Comparison of ENCODE assay signal across 27 cellular contexts in genomic region chr16:935684-936083, GRCh38. TPM values are rescaled to one million over a fixed set of nuclear protein-coding genes. Genes with fewer than 3 reads are reported as not detected.
DNase-seq lines count a peak whose midpoint lies in the region; ATAC-seq lines count a peak whose summit lies in the region.
"Had no signal": no experiment of that assay in that cellular context is flagged by ENCODE, and none has a peak within 500 bp of the region (broad histone marks: within the 10 kb centered on the region; RNA-seq: fewer than 3 reads in every experiment).

No MANE protein-coding gene starts in this region.

- ATAC-seq in activated naive CD8-positive, alpha-beta T cell treated with anti-CD3 and anti-CD28 coated beads, Interleukin-2, amount 50 U/mL, for 24 hours = peak; percentile 53
- ATAC-seq in stimulated activated effector memory CD8-positive, alpha-beta T cell treated with anti-CD3 and anti-CD28 coated beads, Interleukin-12 subunit alpha, Interleukin-12 subunit beta, amount 100 ng/mL, for 72 hours = no peak

- DNase-seq in stimulated activated CD4-positive, alpha-beta T cell treated with anti-CD3 and anti-CD28 coated beads, Interleukin-2, amount 100 ng/mL, for 4 hours (ENCODE audit: low read depth) = peak; percentile 4
- DNase-seq in stimulated activated CD4-positive, alpha-beta T cell treated with anti-CD3 and anti-CD28 coated beads, Interleukin-12 subunit alpha, Interleukin-12 subunit beta, amount 100 ng/mL, for 4 hours = no peak
- peak; percentile 40 for DNase-seq in activated naive CD8-positive, alpha-beta T cell treated with anti-CD3 and anti-CD28 coated beads, Interleukin-2, amount 50 U/mL, for 24 hours
- no peak for DNase-seq in stimulated activated effector memory CD8-positive, alpha-beta T cell treated with anti-CD3 and anti-CD28 coated beads, Interleukin-12 subunit alpha, Interleukin-12 subunit beta, amount 100 ng/mL, for 72 hours (ENCODE audit: low spot score in 2 of 2)
- no peak for DNase-seq in H4 (ENCODE audit: low spot score)
- DNase-seq in ureter (ENCODE audit: low spot score) = no peak
- DNase-seq in NCI-H2196 treated with DMSO at 0.1 percent for 48 hours (lab: John Stamatoyannopoulos, UW; ENCODE audit: unreplicated experiment) = no peak
- DNase-seq: C1 segment of cervical spinal cord, Calu3, DMS79 treated with DMSO at 0.1 percent for 48 hours, GF-D8, GOT3, HCEC 1CT, IMR-90, KG1, MG63, NCI-H1105 treated with DMSO at 0.1 percent for 48 hours, NCI-H146, NCI-H1930, NCI-H2107, NCI-H446 treated with DMSO at 0.1 percent for 48 hours, NCI-H526, NCI-H82, PC-9, Right ventricle myocardium superior, RPMI8226 had no signal

- peak overlapping the region; percentile 41 for H3K27ac Mint-ChIP-seq in activated naive CD8-positive, alpha-beta T cell treated with anti-CD3 and anti-CD28 coated beads, Interleukin-2, amount 50 U/mL, for 24 hours
- H3K27ac Mint-ChIP-seq in stimulated activated effector memory CD8-positive, alpha-beta T cell treated with anti-CD3 and anti-CD28 coated beads, Interleukin-12 subunit alpha, Interleukin-12 subunit beta, amount 100 ng/mL, for 72 hours = peak overlapping the region; percentile 70

- no peak overlapping the region for H3K4me3 Mint-ChIP-seq in activated naive CD8-positive, alpha-beta T cell treated with anti-CD3 and anti-CD28 coated beads, Interleukin-2, amount 50 U/mL, for 24 hours
- H3K4me3 Mint-ChIP-seq in stimulated activated effector memory CD8-positive, alpha-beta T cell treated with anti-CD3 and anti-CD28 coated beads, Interleukin-12 subunit alpha, Interleukin-12 subunit beta, amount 100 ng/mL, for 72 hours = no peak overlapping the region
- H3K4me3 Mint-ChIP-seq: CD8-positive, alpha-beta memory T cell had no signal

- peaks cover 3% of the 10 kb centered on the region for H3K36me3 Mint-ChIP-seq in activated naive CD8-positive, alpha-beta T cell treated with anti-CD3 and anti-CD28 coated beads, Interleukin-2, amount 50 U/mL, for 24 hours (ENCODE audit: low read depth)
- peaks cover 21% of the 10 kb centered on the region for H3K36me3 Mint-ChIP-seq in stimulated activated effector memory CD8-positive, alpha-beta T cell treated with anti-CD3 and anti-CD28 coated beads, Interleukin-12 subunit alpha, Interleukin-12 subunit beta, amount 100 ng/mL, for 72 hours

- peaks cover 12% of the 10 kb centered on the region for H3K4me1 Mint-ChIP-seq in activated naive CD8-positive, alpha-beta T cell treated with anti-CD3 and anti-CD28 coated beads, Interleukin-2, amount 50 U/mL, for 24 hours
- H3K4me1 Mint-ChIP-seq in stimulated activated effector memory CD8-positive, alpha-beta T cell treated with anti-CD3 and anti-CD28 coated beads, Interleukin-12 subunit alpha, Interleukin-12 subunit beta, amount 100 ng/mL, for 72 hours = peaks cover 5% of the 10 kb centered on the region

- H3K9me3 Mint-ChIP-seq in activated naive CD8-positive, alpha-beta T cell treated with anti-CD3 and anti-CD28 coated beads, Interleukin-2, amount 50 U/mL, for 24 hours = no peaks in the 10 kb centered on the region
- H3K9me3 Mint-ChIP-seq in stimulated activated effector memory CD8-positive, alpha-beta T cell treated with anti-CD3 and anti-CD28 coated beads, Interleukin-12 subunit alpha, Interleukin-12 subunit beta, amount 100 ng/mL, for 72 hours = no peaks in the 10 kb centered on the region
- H3K9me3 Mint-ChIP-seq: CD8-positive, alpha-beta memory T cell had no signal

- no peaks in the 10 kb centered on the region for H3K27me3 Mint-ChIP-seq in activated naive CD8-positive, alpha-beta T cell treated with anti-CD3 and anti-CD28 coated beads, Interleukin-2, amount 50 U/mL, for 24 hours
- H3K27me3 Mint-ChIP-seq: CD8-positive, alpha-beta memory T cell had no signal

RNA-seq across cellular contexts. Expression of gene LMF1, which starts 35.1 kb away (rescaled TPM):
- total RNA-seq in H4 (2014; rRNA removed; shearing (Covaris generic)) = 31.1 and 39.9 TPM in 2 replicates
- 32.1 TPM for total RNA-seq in ureter

RNA-seq across cellular contexts. Expression of gene SOX8, which starts 45.9 kb away (rescaled TPM):
- total RNA-seq in H4 (2014; rRNA removed; shearing (Covaris generic)) = 0.12 and 0.35 TPM in 2 replicates
- total RNA-seq in ureter = 0.73 TPM
- total RNA-seq: PC-9 had no signal

Comparison
In these comparisons a context has a peak if more than half of its experiments do, and no peak if none do; other contexts are left out.
1. DNase-seq: peak in stimulated activated CD4-positive, alpha-beta T cell treated with anti-CD3 and anti-CD28 coated beads, Interleukin-2, amount 100 ng/mL, for 4 hours (single experiment) and activated naive CD8-positive, alpha-beta T cell treated with anti-CD3 and anti-CD28 coated beads, Interleukin-2, amount 50 U/mL, for 24 hours (single experiment); none in stimulated activated CD4-positive, alpha-beta T cell treated with anti-CD3 and anti-CD28 coated beads, Interleukin-12 subunit alpha, Interleukin-12 subunit beta, amount 100 ng/mL, for 4 hours (single experiment), stimulated activated effector memory CD8-positive, alpha-beta T cell treated with anti-CD3 and anti-CD28 coated beads, Interleukin-12 subunit alpha, Interleukin-12 subunit beta, amount 100 ng/mL, for 72 hours (0 of 2), H4 (single experiment), ureter (single experiment) and NCI-H2196 treated with DMSO at 0.1 percent for 48 hours (single experiment).